Comparison of ENCODE assay signal across 9 cellular contexts in genomic region chr6:41778895-41779294, GRCh38. TPM values are rescaled to one million over a fixed set of nuclear protein-coding genes. Genes with fewer than 3 reads are reported as not detected.
DNase-seq lines count a peak whose midpoint lies in the region; ATAC-seq and TF ChIP-seq lines count a peak whose summit lies in the region.
"Had no signal": no experiment of that assay in that cellular context is flagged by ENCODE, and none has a peak within 500 bp of the region (broad histone marks: within the 10 kb centered on the region; RNA-seq: fewer than 3 reads in every experiment).

No MANE protein-coding gene starts in this region.

- H3K4me3 Mint-ChIP-seq in brain, result peak overlapping the region; percentile 93 to 99 (median 96)

- H3K9me3 ChIP-seq in heart right ventricle, result no peaks in the 10 kb centered on the region
- H3K9me3 ChIP-seq in mesodermal cell (ENCODE audit: control insufficient read depth, low read length), result no peaks in the 10 kb centered on the region
- H3K9me3 ChIP-seq in uterus, result no peaks in the 10 kb centered on the region

- peaks cover 27% of the 10 kb centered on the region for H3K4me1 Mint-ChIP-seq in brain

- H3K4me1 ChIP-seq in heart right ventricle, result peaks cover 11 to 48% (median 25%) of the 10 kb centered on the region in 9 donors
- peaks cover 8% of the 10 kb centered on the region for H3K4me1 ChIP-seq in mesodermal cell (ENCODE audit: control insufficient read depth, insufficient read depth, low read length, poor library complexity, severe bottlenecking)
- H3K4me1 ChIP-seq in uterus, result peaks cover 0 to 12% of the 10 kb centered on the region in 2 donors

- peak overlapping the region in 5 of 10 donors; percentile 39 to 94 (median 75) for H3K27ac ChIP-seq in heart right ventricle
- no peak overlapping the region for H3K27ac ChIP-seq in mesodermal cell (ENCODE audit: low read depth, low read length, severe bottlenecking)
- H3K27ac ChIP-seq in uterus, result peak overlapping the region in 1 of 2 donors; percentile 63

- peaks cover 0 to 40% (median 19%) of the 10 kb centered on the region in 9 donors for H3K36me3 ChIP-seq in heart right ventricle
- H3K36me3 ChIP-seq in mesodermal cell (ENCODE audit: control insufficient read depth, insufficient read depth, low read length), result peaks cover 28% of the 10 kb centered on the region
- no peaks in the 10 kb centered on the region for H3K36me3 ChIP-seq in uterus

- H3K4me3 ChIP-seq in heart right ventricle (peak overlapping the region in 9 of 10 donors; percentile 65 to 99 (median 89)), mesodermal cell (ENCODE audit: extremely low read depth, insufficient read depth, low read length, poor library complexity, severe bottlenecking) (peak overlapping the region; percentile 66), uterus (peak overlapping the region; percentile 61 to 62)

- H3K9me3 Mint-ChIP-seq in brain, result no peaks in the 10 kb centered on the region

- DNase-seq in heart right ventricle (no peak), left ventricle myocardium superior (no peak), uterus (no peak), amniotic stem cell (lab: John Stamatoyannopoulos, UW) (no peak)
- DNase-seq: kidney glomerular epithelial cell had no signal

- H3K36me3 Mint-ChIP-seq in brain, result peaks cover 21% of the 10 kb centered on the region

- intact Hi-C loops in heart right ventricle (cut with DNase I), result loop anchor here in 8 of 10 donors (5.0 to 10.0 kb wide), 10 partner anchors 42 to 414 kb away; partner anchors contain the start of genes TFEB (in 3 of the 8) and GUCA1A (in 1 of the 8)
- intact Hi-C loops in left ventricle myocardium superior (cut with micrococcal nuclease), result no loop called here
- intact Hi-C loops in uterus (cut with DNase I; ENCODE audit: low total_unique reads), result no loop called here

- peak overlapping the region; percentile 94 to 97 (median 94) for H3K27ac Mint-ChIP-seq in brain

- WGBS in heart right ventricle, 2 donors, result 25 to 40% methylated on average over 6 of the region's 6 CpGs
- no CpG with 5 or more reads among the region's 6 CpGs for WGBS in mesodermal cell (ENCODE audit: insufficient coverage in 2 of 2), 2 experiments

- no peak for TF ChIP-seq CTCF in heart right ventricle (IDR thresholded peaks at IDR 0.05)
- TF ChIP-seq CTCF in brain (conservative IDR thresholded peaks at IDR 0.05), result no peak
- no peak for TF ChIP-seq CTCF in uterus (IDR thresholded peaks at IDR 0.05)

- no peak for TF ChIP-seq POLR2A in uterus (IDR thresholded peaks at IDR 0.05)

- H3K27me3 ChIP-seq in heart right ventricle (no peaks in the 10 kb centered on the region), uterus (no peaks in the 10 kb centered on the region)

- ATAC-seq in heart right ventricle, result no peak
- no peak for ATAC-seq in left ventricle myocardium superior
- no peak for ATAC-seq in HG03280 (IDR thresholded peaks at IDR 0.05; ENCODE audit: unreplicated experiment)
- no peak for ATAC-seq in HG03196 (IDR thresholded peaks at IDR 0.05; ENCODE audit: unreplicated experiment)

- peaks cover 12% of the 10 kb centered on the region for H3K27me3 Mint-ChIP-seq in brain

RNA-seq across cellular contexts. Expression of gene FRS3, which starts 0.8 kb away (rescaled TPM):
- total RNA-seq in heart right ventricle (1 to 10 TPM; 4.1 to 8.7 (median 5.8) TPM), left ventricle myocardium superior (5.2 TPM), uterus (1 to 10 TPM in 3 of 4 donors, under 1 TPM in 1; 0.26 to 8.9 (median 2.2) TPM)
- polyA plus RNA-seq in heart right ventricle (1 to 10 TPM; 2.8 to 8.0 TPM), brain (ENCODE audit: insufficient read depth, low read depth, low replicate concordance) (16.7 TPM)
- 10.3 TPM for polyA plus RNA-seq in mesodermal cell (2013, experiment 1 of 2)
- 8.5 TPM for polyA plus RNA-seq in mesodermal cell (2013, experiment 2 of 2)

RNA-seq across cellular contexts. Expression of gene PRICKLE4, which starts 1.7 kb away (rescaled TPM):
- total RNA-seq in heart right ventricle (1 to 10 TPM in 7 of 10 donors, under 1 TPM in 3; 0.38 to 4.7 (median 1.9) TPM), left ventricle myocardium superior (3.8 TPM), uterus (10 to 100 TPM; 10.4 to 17.9 (median 14.3) TPM)
- polyA plus RNA-seq in heart right ventricle (1 to 10 TPM; 1.6 to 6.1 TPM), brain (ENCODE audit: insufficient read depth, low read depth, low replicate concordance) (not detected)
- 0.74 TPM for polyA plus RNA-seq in mesodermal cell (2013, experiment 1 of 2)
- not detected for polyA plus RNA-seq in mesodermal cell (2013, experiment 2 of 2)

RNA-seq across cellular contexts. Expression of gene TOMM6, which starts 8.6 kb away (rescaled TPM):
- total RNA-seq in heart right ventricle, result 100 to 1,000 TPM; 156 to 210 (median 186) TPM
- polyA plus RNA-seq in heart right ventricle, result 100 to 1,000 TPM; 135 to 291 TPM
- 216 TPM for total RNA-seq in left ventricle myocardium superior
- 218 TPM for polyA plus RNA-seq in brain (ENCODE audit: insufficient read depth, low read depth, low replicate concordance)
- polyA plus RNA-seq in mesodermal cell (2013, experiment 1 of 2), result 320 TPM
- polyA plus RNA-seq in mesodermal cell (2013, experiment 2 of 2), result 278 TPM
- total RNA-seq in uterus, result 100 to 1,000 TPM in 2 of 4 donors, 10 to 100 TPM in 2; 53.1 to 164 (median 96.0) TPM

RNA-seq across cellular contexts. Expression of gene PGC, which starts 31.7 kb away (rescaled TPM):
- total RNA-seq in heart right ventricle (not detected), left ventricle myocardium superior (not detected), uterus (1 to 10 TPM in 1 of 4 donors, under 1 TPM in 1, not detected in 2; 0.91 to 2.1 TPM)
- polyA plus RNA-seq in heart right ventricle (1 to 10 TPM in 1 of 2 donors, under 1 TPM in 1; 0.58 to 2.0 TPM), brain (ENCODE audit: insufficient read depth, low read depth, low replicate concordance) (not detected)
- polyA plus RNA-seq in mesodermal cell (2013, experiment 1 of 2), result not detected
- not detected for polyA plus RNA-seq in mesodermal cell (2013, experiment 2 of 2)

RNA-seq across cellular contexts. Expression of gene TFEB, which starts 43.5 kb away (rescaled TPM):
- total RNA-seq in heart right ventricle, result 10 to 100 TPM; 29.2 to 47.0 (median 39.6) TPM
- 10 to 100 TPM; 36.9 to 52.3 TPM for polyA plus RNA-seq in heart right ventricle
- total RNA-seq in left ventricle myocardium superior, result 50.9 TPM
- 52.4 TPM for polyA plus RNA-seq in brain (ENCODE audit: insufficient read depth, low read depth, low replicate concordance)
- 3.4 TPM for polyA plus RNA-seq in mesodermal cell (2013, experiment 1 of 2)
- 4.1 TPM for polyA plus RNA-seq in mesodermal cell (2013, experiment 2 of 2)
- 10 to 100 TPM in 3 of 4 donors, 1 to 10 TPM in 1; 8.8 to 31.7 (median 17.0) TPM for total RNA-seq in uterus

Comparison
In these comparisons a context has a peak if more than half of its experiments do, and no peak if none do; other contexts are left out.
1. intact Hi-C loops: an anchor here in heart right ventricle (5.0 to 10.0 kb wide); none called in left ventricle myocardium superior and uterus.